ENCODE assay signal across 20 cellular contexts in the genomic region with DNA sequence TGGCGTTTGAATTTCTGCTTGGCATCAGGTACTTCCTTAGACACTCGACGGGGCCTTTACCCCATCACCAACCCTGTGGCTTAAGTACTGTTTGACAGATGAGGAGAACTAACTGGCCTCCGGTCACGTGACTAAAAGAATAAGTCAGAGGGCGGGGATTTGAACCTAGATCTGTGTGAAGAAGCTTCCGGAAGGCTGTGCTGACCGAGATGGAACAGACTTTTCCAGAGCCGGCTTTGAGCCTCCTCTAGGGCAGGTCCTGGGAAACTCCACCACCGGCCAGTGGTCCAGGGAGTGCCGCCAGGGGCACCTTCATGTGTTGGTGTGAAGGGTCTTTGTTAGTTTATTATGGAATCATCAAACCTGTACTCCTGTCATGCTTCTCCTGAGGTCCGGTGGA.
"Had no signal": no experiment of that assay in that cellular context is flagged by ENCODE, and none has a peak within 500 bp of the region (broad histone marks: within the 10 kb centered on the region; RNA-seq: fewer than 3 reads in every experiment).

No MANE protein-coding gene starts in this region.

- H3K4me1 ChIP-seq: lower lobe of right lung, upper lobe of left lung had no signal

- H3K36me3 ChIP-seq: lower lobe of right lung, neutrophil, pancreas, sigmoid colon, stomach, tibial artery, upper lobe of left lung had no signal

- H3K36me3 Mint-ChIP-seq: natural killer cell; stimulated activated effector memory CD8-positive, alpha-beta T cell treated with anti-CD3 and anti-CD28 coated beads, Interleukin-12 subunit alpha, Interleukin-12 subunit beta, amount 100 ng/mL, for 72 hours had no signal

- ATAC-seq: left ventricle myocardium superior; lower lobe of right lung; natural killer cell; pancreas; stimulated activated effector memory CD8-positive, alpha-beta T cell treated with anti-CD3 and anti-CD28 coated beads, Interleukin-12 subunit alpha, Interleukin-12 subunit beta, amount 100 ng/mL, for 72 hours had no signal

- H3K4me3 ChIP-seq: dorsolateral prefrontal cortex, lower lobe of right lung, pancreas, sigmoid colon, stomach, tibial artery, upper lobe of left lung had no signal

- H3K27me3 ChIP-seq: dorsolateral prefrontal cortex, neutrophil, pancreas, sigmoid colon, stomach, tibial artery, upper lobe of left lung had no signal

- DNase-seq: effector CD4-positive, alpha-beta T cell; hypothalamus; immature natural killer cell; islet precursor cell; kidney glomerular epithelial cell; left ventricle myocardium superior; lower lobe of right lung; natural killer cell; pancreas; retina; sigmoid colon; stimulated activated CD4-positive, alpha-beta T cell treated with anti-CD3 and anti-CD28 coated beads, Interleukin-2, amount 100 ng/mL, for 24 hours; stimulated activated CD4-positive, alpha-beta T cell treated with anti-CD3 and anti-CD28 coated beads, Interleukin-4, amount 100 ng/mL, for 24 hours; stimulated activated naive CD4-positive, alpha-beta T cell treated with Interleukin-2 at 50 U/mL for 16 hours; stomach; tibial artery; upper lobe of left lung had no signal

- H3K27ac ChIP-seq: dorsolateral prefrontal cortex, lower lobe of right lung, pancreas, upper lobe of left lung had no signal

- H3K4me3 Mint-ChIP-seq: immature natural killer cell; natural killer cell; stimulated activated effector memory CD8-positive, alpha-beta T cell treated with anti-CD3 and anti-CD28 coated beads, Interleukin-12 subunit alpha, Interleukin-12 subunit beta, amount 100 ng/mL, for 72 hours had no signal

- H3K27ac Mint-ChIP-seq: stimulated activated effector memory CD8-positive, alpha-beta T cell treated with anti-CD3 and anti-CD28 coated beads, Interleukin-12 subunit alpha, Interleukin-12 subunit beta, amount 100 ng/mL, for 72 hours had no signal

- H3K9me3 Mint-ChIP-seq: immature natural killer cell; natural killer cell; stimulated activated effector memory CD8-positive, alpha-beta T cell treated with anti-CD3 and anti-CD28 coated beads, Interleukin-12 subunit alpha, Interleukin-12 subunit beta, amount 100 ng/mL, for 72 hours had no signal

- H3K9me3 ChIP-seq: lower lobe of right lung, neutrophil, pancreas, sigmoid colon, stomach, tibial artery, upper lobe of left lung had no signal
